23 cellular contexts compared by ENCODE assay signal in the genomic region with DNA sequence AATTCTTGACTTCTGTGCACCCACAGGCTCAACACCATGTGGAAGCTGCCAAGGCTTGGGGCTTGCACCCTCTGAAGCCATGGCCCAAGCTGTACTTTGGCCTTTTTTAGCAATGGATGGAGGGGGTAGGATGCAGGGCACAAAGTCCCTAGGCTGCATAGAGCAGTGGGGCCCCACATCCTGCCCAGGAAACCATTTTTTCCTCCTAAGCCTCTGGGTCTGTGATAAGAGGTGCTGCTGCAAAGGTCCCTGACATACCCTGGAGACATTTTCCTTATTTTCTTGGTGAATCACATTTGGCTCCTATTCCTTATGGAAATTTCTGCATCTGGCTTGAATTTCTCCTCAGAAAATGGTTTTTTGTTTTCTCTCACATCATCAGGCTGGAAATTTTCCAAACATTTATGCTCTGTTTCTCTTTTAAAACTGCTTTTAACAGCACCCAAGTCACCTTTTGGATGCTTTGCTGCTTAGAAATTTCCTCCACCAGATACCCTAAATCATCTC.
"Had no signal": no experiment of that assay in that cellular context is flagged by ENCODE, and none has a peak within 500 bp of the region (broad histone marks: within the 10 kb centered on the region; RNA-seq: fewer than 3 reads in every experiment).

No MANE protein-coding gene starts in this region.

- H3K27me3 ChIP-seq: ovary, right atrium auricular region, right lobe of liver, stomach, testis, thyroid gland, upper lobe of right lung had no signal

- H3K4me1 Mint-ChIP-seq: mesothelial cell of epicardium; naive B cell; natural killer cell; stimulated activated memory B cell treated with anti-CD40 and anti-IgM and Interleukin-4, amounts not matched to agents 10 μg/mL and 1 μg/mL and 100 μg/mL, for 72 hours had no signal

- H3K4me1 ChIP-seq: left ventricle myocardium inferior, right atrium auricular region, right lobe of liver, stomach, testis, thyroid gland, upper lobe of right lung had no signal

- H3K36me3 Mint-ChIP-seq: natural killer cell; stimulated activated memory B cell treated with anti-CD40 and anti-IgM and Interleukin-4, amounts not matched to agents 10 μg/mL and 1 μg/mL and 100 μg/mL, for 72 hours had no signal

- H3K4me2 ChIP-seq: smooth muscle cell had no signal

- H3K27me3 Mint-ChIP-seq: naive B cell; progenitor cell of endocrine pancreas; stimulated activated memory B cell treated with anti-CD40 and anti-IgM and Interleukin-4, amounts not matched to agents 10 μg/mL and 1 μg/mL and 100 μg/mL, for 72 hours had no signal

- H3K27ac Mint-ChIP-seq: mesothelial cell of epicardium; naive B cell; natural killer cell; progenitor cell of endocrine pancreas; stimulated activated memory B cell treated with anti-CD40 and anti-IgM and Interleukin-4, amounts not matched to agents 10 μg/mL and 1 μg/mL and 100 μg/mL, for 72 hours had no signal

- DNase-seq: islet precursor cell; left ventricle myocardium inferior; mesendoderm; naive B cell; natural killer cell; ovary; right lobe of liver; stimulated activated CD4-positive, alpha-beta T cell treated with anti-CD3 and anti-CD28 coated beads, Interleukin-1b, Interleukin-23, amount 100 ng/mL, for 48 hours; stimulated activated CD4-positive, alpha-beta T cell treated with anti-CD3 and anti-CD28 coated beads, Interleukin-2, amount 100 ng/mL, for 48 hours; stimulated activated CD4-positive, alpha-beta T cell treated with anti-CD3 and anti-CD28 coated beads, Interleukin-4, amount 100 ng/mL, for 4 hours; stimulated activated CD8-positive, alpha-beta memory T cell treated with anti-CD3 and anti-CD28 coated beads, Interleukin-4, amount 100 ng/mL, for 48 hours; stimulated activated naive CD8-positive, alpha-beta T cell treated with anti-CD3 and anti-CD28 coated beads, Interleukin-15, Interleukin-2, amounts not matched to agents 100 U/mL and 50 U/mL, for 24 hours; stomach; testis; thyroid gland; trophoblast cell; upper lobe of right lung had no signal

- H3K4me3 Mint-ChIP-seq: mesothelial cell of epicardium; natural killer cell; stimulated activated memory B cell treated with anti-CD40 and anti-IgM and Interleukin-4, amounts not matched to agents 10 μg/mL and 1 μg/mL and 100 μg/mL, for 72 hours had no signal

- H3K36me3 ChIP-seq: left ventricle myocardium inferior, ovary, right atrium auricular region, right lobe of liver, stomach, thyroid gland, upper lobe of right lung had no signal

- H3K27ac ChIP-seq: left ventricle myocardium inferior, ovary, right atrium auricular region, right lobe of liver, stomach, testis, thyroid gland, upper lobe of right lung had no signal

- H3K4me3 ChIP-seq: left ventricle myocardium inferior, lung, ovary, right atrium auricular region, right lobe of liver, smooth muscle cell, stomach, testis, thyroid gland, upper lobe of right lung had no signal

- ATAC-seq: natural killer cell; right lobe of liver; stimulated activated memory B cell treated with anti-CD40 and anti-IgM and Interleukin-4, amounts not matched to agents 10 μg/mL and 1 μg/mL and 100 μg/mL, for 72 hours; stimulated activated naive CD8-positive, alpha-beta T cell treated with anti-CD3 and anti-CD28 coated beads, Interleukin-15, Interleukin-2, amounts not matched to agents 100 U/mL and 50 U/mL, for 24 hours; upper lobe of right lung had no signal

- H3K9me3 ChIP-seq: ovary, right lobe of liver, testis, thyroid gland, upper lobe of right lung had no signal
